ENCODE assay signal across 15 cellular contexts in genomic region chr10:4780782-4781181, GRCh38. TPM values are rescaled to one million over a fixed set of nuclear protein-coding genes. Genes with fewer than 3 reads are reported as not detected.
DNase-seq lines count a peak whose midpoint lies in the region; ATAC-seq, FAIRE-seq and TF ChIP-seq lines count a peak whose summit lies in the region.
"Had no signal": no experiment of that assay in that cellular context is flagged by ENCODE, and none has a peak within 500 bp of the region (broad histone marks: within the 10 kb centered on the region; RNA-seq: fewer than 3 reads in every experiment).

No MANE protein-coding gene starts in this region.

- TF ChIP-seq CTCF in left ventricle myocardium inferior (IDR thresholded peaks at IDR 0.05; ENCODE audit: borderline replicate concordance), result no peak
- TF ChIP-seq CTCF in RWPE1 (conservative IDR thresholded peaks at IDR 0.05; ENCODE audit: low read depth), result no peak
- no peak for TF ChIP-seq CTCF in endothelial cell of umbilical vein (IDR thresholded peaks at IDR 0.05; ENCODE audit: extremely low read depth in 1 of 2, insufficient read depth in 1 of 2, low read depth in 1 of 2, low read length in 2 of 2)

- TF ChIP-seq POLR2A in endothelial cell of umbilical vein (IDR thresholded peaks at IDR 0.05; ENCODE audit: low read depth, low read length), result peak; percentile 61

- no TSS peak for BruUV-seq in endothelial cell of umbilical vein (replicated peaks; lab: Mats Ljungman, UMichigan)

- no peaks in the 10 kb centered on the region for H3K9me3 ChIP-seq in left ventricle myocardium inferior (replicated peaks)
- H3K9me3 ChIP-seq in endothelial cell of umbilical vein (replicated peaks; ENCODE audit: control insufficient read depth, insufficient read depth, low read length), result no peaks in the 10 kb centered on the region
- H3K9me3 ChIP-seq: adrenal gland, gastroesophageal sphincter had no signal

- peaks cover 10% of the 10 kb centered on the region for H3K4me1 ChIP-seq in left ventricle myocardium inferior
- H3K4me1 ChIP-seq in endothelial cell of umbilical vein (ENCODE audit: control insufficient read depth, extremely low read depth, insufficient read depth, low read length), result peaks cover 47% of the 10 kb centered on the region
- H3K4me1 ChIP-seq: adrenal gland, gastroesophageal sphincter had no signal

- CTCF ChIA-PET in RWPE1 (lab: Yijun Ruan, JAX), result interaction anchor here (0.6 kb wide), 3 partner anchors 34 to 251 kb away, joined by 3 to 5 read pairs (median 3); no protein-coding TSS in a partner anchor
- CTCF ChIA-PET in endothelial cell of umbilical vein (lab: Charles Lee), result interaction anchor here (0.9 to 3.2 kb wide), 12 partner anchors 10 to 1588 kb away, joined by 3 to 53 read pairs (median 4); no protein-coding TSS in a partner anchor

- H3K4me3 Mint-ChIP-seq in immature natural killer cell, result no peak overlapping the region
- H3K4me3 Mint-ChIP-seq: activated T-cell treated with anti-CD3 and anti-CD28 coated beads, Interleukin-2, amount 50 U/mL, for 4 hours had no signal

- peak overlapping the region; percentile 50 for H3K27ac ChIP-seq in left ventricle myocardium inferior (replicated peaks)
- H3K27ac ChIP-seq in RWPE1, result peak overlapping the region; percentile 63; the same call in 1 of the 2 replicates
- peak overlapping the region; percentile 75 for H3K27ac ChIP-seq in endothelial cell of umbilical vein (ENCODE audit: insufficient read depth, low read depth, low read length)
- H3K27ac ChIP-seq: adrenal gland, gastroesophageal sphincter, HL-60 had no signal

- H3K79me2 ChIP-seq in endothelial cell of umbilical vein (ENCODE audit: control insufficient read depth, insufficient read depth, low read length), result peaks cover 3% of the 10 kb centered on the region

- H3K9me1 ChIP-seq in endothelial cell of umbilical vein (replicated peaks; ENCODE audit: control insufficient read depth, extremely low read depth, insufficient read depth, low read length), result no peaks in the 10 kb centered on the region

- H3K36me3 Mint-ChIP-seq in immature natural killer cell, result no peaks in the 10 kb centered on the region

- no peak for DNase-seq in left ventricle myocardium inferior
- no peak for DNase-seq in Right ventricle myocardium superior
- DNase-seq in RWPE1 (ENCODE audit: low spot score), result peak; percentile 64
- DNase-seq in endothelial cell of umbilical vein (ENCODE audit: low read depth, low spot score), result peak; percentile 94
- peak; percentile 23 for DNase-seq in urothelium cell line (ENCODE audit: low spot score)
- no peak for DNase-seq in immature natural killer cell
- DNase-seq in NCI-H2081 treated with DMSO at 0.1 percent for 48 hours (lab: John Stamatoyannopoulos, UW), result no peak
- no peak for DNase-seq in KG1 (lab: John Stamatoyannopoulos, UW)
- DNase-seq: activated T-cell treated with anti-CD3 and anti-CD28 coated beads, Interleukin-2, amount 50 U/mL, for 4 hours; adrenal gland; COR-L47; H7; MM.1S had no signal

- no peaks in the 10 kb centered on the region for H4K20me1 ChIP-seq in endothelial cell of umbilical vein (replicated peaks; ENCODE audit: control insufficient read depth, extremely low read depth, insufficient read depth, low read length)

- H3K27me3 Mint-ChIP-seq in immature natural killer cell (ENCODE audit: low read depth in 3 of 3), result peaks cover 0 to 5% (median 4%) of the 10 kb centered on the region in 3 donors

- peak overlapping the region; percentile 9 for H3K4me3 ChIP-seq in left ventricle myocardium inferior
- H3K4me3 ChIP-seq in endothelial cell of umbilical vein (replicated peaks in 1 of 3; ENCODE audit: insufficient read depth in 1 of 3, low read depth in 1 of 3, low read length in 3 of 3), result peak overlapping the region in 1 of 3 experiments; percentile 64
- H3K4me3 ChIP-seq: adrenal gland, gastroesophageal sphincter had no signal

- H3K27me3 ChIP-seq in left ventricle myocardium inferior (ENCODE audit: low read depth) (no peaks in the 10 kb centered on the region), endothelial cell of umbilical vein (ENCODE audit: control insufficient read depth in 2 of 2, insufficient read depth in 2 of 2, low read length in 2 of 2) (no peaks in the 10 kb centered on the region)
- H3K27me3 ChIP-seq: adrenal gland, gastroesophageal sphincter had no signal

- peaks cover 0 to 4% (median 0%) of the 10 kb centered on the region in 6 donors for H3K9me3 Mint-ChIP-seq in immature natural killer cell
- H3K9me3 Mint-ChIP-seq: activated T-cell treated with anti-CD3 and anti-CD28 coated beads, Interleukin-2, amount 50 U/mL, for 4 hours had no signal

- H3K4me2 ChIP-seq in endothelial cell of umbilical vein (ENCODE audit: insufficient read depth, low read length), result peak overlapping the region; percentile 76

- POLR2A ChIA-PET in RWPE1 (lab: Yijun Ruan, JAX; ENCODE audit: low non-redundant PET) (no interaction called here), endothelial cell of umbilical vein (lab: Charles Lee) (interaction anchor here (0.8 to 1.8 kb wide), 7 partner anchors 10 to 996 kb away, joined by 3 to 8 read pairs (median 4); partner anchors contain the start of gene KLF6)

- H3K9ac ChIP-seq in endothelial cell of umbilical vein (replicated peaks; ENCODE audit: extremely low read depth, insufficient read depth, low read length), result peak overlapping the region; percentile 85

- intact Hi-C loops in left ventricle myocardium inferior (cut with micrococcal nuclease) (no loop called here), Right ventricle myocardium superior (cut with DNase I) (no loop called here), endothelial cell of umbilical vein (cut with micrococcal nuclease) (loop anchor here (1.0 kb wide), 2 partner anchors 9 to 28 kb away; no protein-coding TSS in a partner anchor)

- H3K27ac Mint-ChIP-seq in immature natural killer cell, result no peak overlapping the region

- no peak overlapping the region for H2AFZ ChIP-seq in endothelial cell of umbilical vein (ENCODE audit: low read depth, low read length)

- ATAC-seq in Right ventricle myocardium superior (ENCODE audit: poor library complexity), result no peak
- ATAC-seq: activated T-cell treated with anti-CD3 and anti-CD28 coated beads, Interleukin-2, amount 50 U/mL, for 4 hours; gastroesophageal sphincter had no signal

- H3K36me3 ChIP-seq in left ventricle myocardium inferior (no peaks in the 10 kb centered on the region), endothelial cell of umbilical vein (ENCODE audit: control insufficient read depth in 2 of 2, extremely low read depth in 1 of 2, insufficient read depth in 2 of 2, low read length in 2 of 2) (peaks cover 0 to 5% of the 10 kb centered on the region in 2 experiments)
- H3K36me3 ChIP-seq: adrenal gland, gastroesophageal sphincter had no signal

- dilution Hi-C loops in endothelial cell of umbilical vein (cut with MboI; ENCODE audit: extremely low pct_ligation_motif_present, low sequenced_read_pairs), result no loop called here

- FAIRE-seq in endothelial cell of umbilical vein (lab: Jason Lieb, UNC), result peak; percentile 70
- FAIRE-seq in urothelium cell line (lab: Jason Lieb, UNC), result no peak

- H3K4me1 Mint-ChIP-seq in immature natural killer cell, result no peaks in the 10 kb centered on the region

TF ChIP-seq in endothelial cell of umbilical vein, 7 proteins besides CTCF, POLR2A, EP300 and RAD21:
- TF ChIP-seq MYC (IDR thresholded peaks at IDR 0.05; ENCODE audit: low read depth, low read length), result no peak
- TF ChIP-seq JUN (IDR thresholded peaks at IDR 0.05; ENCODE audit: borderline replicate concordance, insufficient read depth, insufficient read length, low read depth), result peak; percentile 100
- TF ChIP-seq POLR2AphosphoS5 (IDR thresholded peaks at IDR 0.05; ENCODE audit: insufficient read depth, low read depth, low read length), result peak; percentile 65
- TF ChIP-seq FOS (IDR thresholded peaks at IDR 0.05; ENCODE audit: borderline replicate concordance, insufficient read depth, low read length), result peak; percentile 94
- TF ChIP-seq, protein P1, sequence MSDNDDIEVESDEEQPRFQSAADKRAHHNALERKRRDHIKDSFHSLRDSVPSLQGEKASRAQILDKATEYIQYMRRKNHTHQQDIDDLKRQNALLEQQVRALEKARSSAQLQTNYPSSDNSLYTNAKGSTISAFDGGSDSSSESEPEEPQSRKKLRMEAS (IDR thresholded peaks at IDR 0.05; ENCODE audit: insufficient read depth, insufficient read length), result no peak
- TF ChIP-seq EZH2 (IDR thresholded peaks at IDR 0.05; ENCODE audit: borderline replicate concordance, low read depth, low read length, severe bottlenecking), result no peak
- peak; percentile 59 for TF ChIP-seq GATA2 (IDR thresholded peaks at IDR 0.05; ENCODE audit: insufficient read depth, insufficient read length, low read depth, low read length)

RNA-seq across cellular contexts. Expression of gene AKR1E2, which starts 45.2 kb away (rescaled TPM):
- total RNA-seq in left ventricle myocardium inferior (5.9 TPM), Right ventricle myocardium superior (5.1 TPM), endothelial cell of umbilical vein (5.8 and 8.2 TPM in 2 replicates)
- polyA plus RNA-seq in endothelial cell of umbilical vein (4.0 and 4.9 TPM in 2 replicates), immature natural killer cell (not detected)
- polyA plus RNA-seq in endothelial cell of umbilical vein (2011; cell fraction: cytosol; rRNA removed), result 4.1 and 6.8 TPM in 2 replicates
- 11.0 and 15.6 TPM in 2 replicates for polyA plus RNA-seq in endothelial cell of umbilical vein (2011; cell fraction: nucleus; rRNA removed)
- polyA plus RNA-seq in endothelial cell of umbilical vein (2012), result 5.0 and 7.2 TPM in 2 replicates
- polyA minus RNA-seq in endothelial cell of umbilical vein, result 17.1 and 21.8 TPM in 2 replicates
- not detected for polyA minus RNA-seq in endothelial cell of umbilical vein (2011; cell fraction: cytosol; rRNA and poly(A)+ RNA removed)
- 12.1 and 14.2 TPM in 2 replicates for polyA minus RNA-seq in endothelial cell of umbilical vein (2011; cell fraction: nucleus; rRNA and poly(A)+ RNA removed)

Comparison
In these comparisons a context has a peak if more than half of its experiments do, and no peak if none do; other contexts are left out.
1. DNase-seq: peak in RWPE1 (single experiment), endothelial cell of umbilical vein (single experiment) and urothelium cell line (single experiment); none in left ventricle myocardium inferior (single experiment), Right ventricle myocardium superior (single experiment), immature natural killer cell (0 of 3), NCI-H2081 treated with DMSO at 0.1 percent for 48 hours (single experiment) and KG1 (single experiment).
2. Peak in every context shown above with its lines, with median percentiles within 50 percentile points of each other: H3K27ac ChIP-seq.